Comparison of ENCODE assay signal across 21 cellular contexts in the genomic region with DNA sequence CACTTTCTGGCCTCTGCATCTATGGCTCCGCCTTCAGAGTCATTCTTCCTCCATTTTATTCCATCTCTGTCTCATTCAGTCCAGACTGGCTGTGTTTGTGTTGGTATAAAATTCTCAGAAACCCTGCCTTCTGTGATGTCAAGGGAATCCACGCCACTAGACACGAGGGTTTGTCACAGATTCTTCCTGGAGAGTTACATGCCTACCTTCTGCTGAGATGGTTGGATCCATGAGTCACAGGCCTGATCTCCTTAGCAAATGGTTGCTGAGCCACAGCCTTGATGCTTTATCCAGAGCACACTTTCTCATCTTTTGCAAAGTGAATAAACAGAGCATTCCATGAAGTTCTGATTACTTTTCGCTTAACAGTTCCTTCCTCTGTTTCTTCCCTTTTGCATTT. TPM values are rescaled to one million over a fixed set of nuclear protein-coding genes. Genes with fewer than 3 reads are reported as not detected.
DNase-seq lines count a peak whose midpoint lies in the region; ATAC-seq, FAIRE-seq and TF ChIP-seq lines count a peak whose summit lies in the region.
"Had no signal": no experiment of that assay in that cellular context is flagged by ENCODE, and none has a peak within 500 bp of the region (broad histone marks: within the 10 kb centered on the region; RNA-seq: fewer than 3 reads in every experiment).

No MANE protein-coding gene starts in this region.

- H2AFZ ChIP-seq in K562 (ENCODE audit: low read depth, low read length), result peak overlapping the region; percentile 67

- intact Hi-C loops in K562 (cut with micrococcal nuclease) (no loop called here), A673 (cut with micrococcal nuclease; ENCODE audit: unreplicated experiment) (no loop called here)

- in situ Hi-C loops in K562 (cut with MboI), result no loop called here

- H3K27ac ChIP-seq in A549 (no peak overlapping the region), K562 (ENCODE audit: extremely low read depth, low read depth, low read length) (no peak overlapping the region), A673 (ENCODE audit: low read depth, low read length, poor library complexity, severe bottlenecking) (no peak overlapping the region)
- H3K27ac ChIP-seq: RWPE1, SJCRH30 had no signal

- H3K27ac Mint-ChIP-seq in HFFc6 (no peak overlapping the region), WTC11 (no peak overlapping the region)
- H3K27ac Mint-ChIP-seq: CD4-positive, CD25-positive, alpha-beta regulatory T cell had no signal

- POLR2A ChIA-PET in A549 (lab: Yijun Ruan, JAX) (no interaction called here), K562 (lab: Yijun Ruan, JAX) (no interaction called here), WTC11 (lab: Charles Lee) (no interaction called here), A673 (lab: Charles Lee; ENCODE audit: low non-redundant PET) (no interaction called here)

- H3K9me1 ChIP-seq in K562 (ENCODE audit: control insufficient read depth, insufficient read depth, low read length), result no peaks in the 10 kb centered on the region

- no peaks in the 10 kb centered on the region for H3K36me3 Mint-ChIP-seq in HFFc6 (ENCODE audit: low read depth)
- H3K36me3 Mint-ChIP-seq in WTC11, result no peaks in the 10 kb centered on the region
- H3K36me3 Mint-ChIP-seq: CD4-positive, CD25-positive, alpha-beta regulatory T cell had no signal

- BruUV-seq in K562 (replicated peaks; lab: Mats Ljungman, UMichigan), result no TSS peak
- BruUV-seq in A673 (replicated peaks; lab: Mats Ljungman, UMichigan), result no TSS peak

- H3K27me3 Mint-ChIP-seq in HFFc6 (ENCODE audit: insufficient read depth) (peaks cover 10% of the 10 kb centered on the region), WTC11 (ENCODE audit: low read depth) (no peaks in the 10 kb centered on the region)

- CTCF ChIA-PET in A549 (lab: Yijun Ruan, JAX) (no interaction called here), K562 (lab: Yijun Ruan, JAX; ENCODE audit: low intra/inter-chr PET ratio) (no interaction called here), WTC11 (lab: Charles Lee) (no interaction called here), A673 (lab: Charles Lee) (no interaction called here)

- WGBS in A549 (ENCODE audit: missing lambda C conversion rate), result 75% methylated on average over 4 of the region's 4 CpGs
- WGBS in K562 (ENCODE audit: insufficient coverage, low coverage, missing lambda C conversion rate), result 38% methylated on average over 4 of the region's 4 CpGs

- H3K4me3 ChIP-seq in A549 (no peak overlapping the region), K562 (no peak overlapping the region), A673 (ENCODE audit: low read depth, low read length, poor library complexity, severe bottlenecking) (no peak overlapping the region)
- H3K4me3 ChIP-seq: SJCRH30 had no signal

- H3K4me1 Mint-ChIP-seq in HFFc6 (ENCODE audit: low read depth) (0 out of 2 replicates have a peak, but pooled peaks cover 5% of the 10 kb centered on the region), WTC11 (peaks cover 10% of the 10 kb centered on the region)
- H3K4me1 Mint-ChIP-seq: CD4-positive, CD25-positive, alpha-beta regulatory T cell had no signal

- H3K9me3 ChIP-seq in A549, result no peaks in the 10 kb centered on the region
- H3K9me3 ChIP-seq in K562 (replicated peaks; ENCODE audit: control insufficient read depth, insufficient read depth, low read depth, low read length), result no peaks in the 10 kb centered on the region
- H3K9me3 ChIP-seq in A673 (ENCODE audit: low read depth, low read length, poor library complexity, severe bottlenecking), result no peaks in the 10 kb centered on the region
- H3K9me3 ChIP-seq: SJCRH30 had no signal

- H3K9ac ChIP-seq in K562 (ENCODE audit: insufficient read depth in 1 of 2, low read depth in 2 of 2, low read length in 2 of 2), result no peak overlapping the region

- ATAC-seq in A549, result peak; percentile 19 to 28; a peak in 3 of 6 replicates
- ATAC-seq in K562, result peak; percentile 19; the same call in 2 of the 3 replicates
- ATAC-seq in WTC11, result no peak
- ATAC-seq in HG03196 (IDR thresholded peaks at IDR 0.05; ENCODE audit: unreplicated experiment), result no peak

- TF ChIP-seq EP300 in A549 (IDR thresholded peaks at IDR 0.05), result no peak
- no peak for TF ChIP-seq EP300 in K562 (IDR thresholded peaks at IDR 0.05; ENCODE audit: low read length)

- H3K4me3 Mint-ChIP-seq in HFFc6 (no peak overlapping the region), WTC11 (no peak overlapping the region)
- H3K4me3 Mint-ChIP-seq: CD4-positive, CD25-positive, alpha-beta regulatory T cell had no signal

- no peak for TF ChIP-seq RAD21 in A549 (conservative IDR thresholded peaks at IDR 0.05 in 1 of 2, IDR thresholded peaks at IDR 0.05 in 1 of 2)
- TF ChIP-seq RAD21 in K562 (CRISPR knock-in tag; conservative IDR thresholded peaks at IDR 0.05 in 1 of 2, IDR thresholded peaks at IDR 0.05 in 1 of 2), result no peak

- FAIRE-seq in A549 (lab: Jason Lieb, UNC) (no peak), K562 (lab: Jason Lieb, UNC) (no peak)
- FAIRE-seq: A204.1 had no signal

- no peaks in the 10 kb centered on the region for H3K9me3 Mint-ChIP-seq in HFFc6
- peaks cover 5% of the 10 kb centered on the region; the same call in 1 of the 2 replicates for H3K9me3 Mint-ChIP-seq in WTC11
- H3K9me3 Mint-ChIP-seq: CD4-positive, CD25-positive, alpha-beta regulatory T cell had no signal

- no peak overlapping the region for H3K4me2 ChIP-seq in A549
- H3K4me2 ChIP-seq in K562 (ENCODE audit: insufficient read depth, low read length), result no peak overlapping the region

- DNase-seq in A549 (ENCODE audit: low read depth in 1 of 2, low spot score in 1 of 2) (peak in 1 of 2 experiments; percentile 28), HFFc6 (peak; percentile 36), K562 (ENCODE audit: extremely low read depth in 1 of 4, low spot score in 3 of 4) (no peak), iris pigment epithelial cell (ENCODE audit: low read depth) (peak; percentile 69), WTC11 (ENCODE audit: low spot score) (no peak), A673 (ENCODE audit: low spot score) (no peak), hippocampal formation (lab: John Stamatoyannopoulos, UW) (no peak)
- DNase-seq: AML-193; Calu3; CD4-positive, CD25-positive, alpha-beta regulatory T cell; DMS79 treated with DMSO at 0.1 percent for 48 hours; H7; NCI-H1092; NCI-H1694; NCI-H2107; NCI-H226; NCI-H526; SJCRH30 had no signal

- H3K79me2 ChIP-seq in K562 (ENCODE audit: control insufficient read depth, insufficient read depth, low read length), result no peaks in the 10 kb centered on the region

- H3K36me3 ChIP-seq in K562 (ENCODE audit: control insufficient read depth, insufficient read depth, low read length) (no peaks in the 10 kb centered on the region), A673 (ENCODE audit: insufficient read depth, low read length, poor library complexity, severe bottlenecking) (no peaks in the 10 kb centered on the region)
- H3K36me3 ChIP-seq: SJCRH30 had no signal

- no peak for TF ChIP-seq CTCF in A549 (IDR thresholded peaks at IDR 0.05)
- TF ChIP-seq CTCF in HFFc6 (IDR thresholded peaks at IDR 0.05), result no peak
- TF ChIP-seq CTCF in K562 (IDR thresholded peaks at IDR 0.05 in 2 of 3, conservative IDR thresholded peaks at IDR 0.05 in 1 of 3; ENCODE audit: insufficient read depth in 2 of 3, low read depth in 1 of 3, low read length in 3 of 3), result no peak
- no peak for TF ChIP-seq CTCF in WTC11 (IDR thresholded peaks at IDR 0.05)
- TF ChIP-seq CTCF in A673 (conservative IDR thresholded peaks at IDR 0.05; ENCODE audit: low read depth, low read length), result no peak

- H4K20me1 ChIP-seq in K562 (replicated peaks; ENCODE audit: control insufficient read depth, insufficient read depth, low read length), result no peaks in the 10 kb centered on the region

- TF ChIP-seq POLR2A in A549 (IDR thresholded peaks at IDR 0.05; ENCODE audit: low read length), result no peak
- no peak for TF ChIP-seq POLR2A in K562 (conservative IDR thresholded peaks at IDR 0.05)

- H3K4me1 ChIP-seq in A549, result peaks cover 9% of the 10 kb centered on the region
- peaks cover 0 to 11% of the 10 kb centered on the region in 2 experiments; a peak in 4 of 5 replicates for H3K4me1 ChIP-seq in K562 (replicated peaks in 1 of 2; ENCODE audit: control insufficient read depth in 2 of 2, insufficient read depth in 2 of 2, low read length in 2 of 2)
- no peaks in the 10 kb centered on the region for H3K4me1 ChIP-seq in A673 (ENCODE audit: insufficient read depth, low read length, poor library complexity, severe bottlenecking)

- H3K27me3 ChIP-seq in K562 (ENCODE audit: control insufficient read depth in 2 of 2, insufficient read depth in 2 of 2, low read length in 2 of 2) (no peaks in the 10 kb centered on the region), A673 (replicated peaks; ENCODE audit: insufficient read depth, low read depth, low read length, poor library complexity) (no peaks in the 10 kb centered on the region)
- H3K27me3 ChIP-seq: SJCRH30 had no signal

RNA-seq across cellular contexts. Expression of a gene that starts 35.9 kb away (rescaled TPM):
- 9.1 and 12.3 TPM in 2 replicates for polyA plus RNA-seq in A549 (2011; rRNA removed)
- 7.9 and 9.7 TPM in 2 replicates for polyA plus RNA-seq in A549 (2012; cell fraction: cytosol; rRNA removed)
- polyA plus RNA-seq in A549 (2012; cell fraction: nucleus; rRNA removed), result 5.5 and 6.7 TPM in 2 replicates
- polyA plus RNA-seq in A549 (2017; fragmentation: RNase III; extraction: RNeasy Plus Mini Kit Qiagen cat#74134 plus additional on column Dnase treatment), result 4.9 to 5.3 TPM (median 5.0 TPM) in 3 replicates
- polyA minus RNA-seq in A549 (2011; rRNA and poly(A)+ RNA removed), result 17.1 and 21.8 TPM in 2 replicates
- under 1 TPM in 5 of 6 experiments, not detected in 1; 0.12 to 0.30 (median 0.19) TPM for total RNA-seq in HFFc6 (2021; fragmentation: NEBNext Ultra II Directional; extraction: Animal tissue kit (Norgen Biotek cat#: 25700))
- 1.5 and 3.2 TPM in 2 replicates for total RNA-seq in K562 (2011; cell fraction: chromatin; rRNA removed; ENCODE audit: low replicate concordance)
- 1.3 and 3.2 TPM in 2 replicates for total RNA-seq in K562 (2011; cell fraction: nucleolus; rRNA removed)
- 2.9 and 3.9 TPM in 2 replicates for total RNA-seq in K562 (2011; cell fraction: nucleoplasm; rRNA removed)
- total RNA-seq in K562 (2014; rRNA removed), result 0.20 and 0.23 TPM in 2 replicates
- 0.19 and 0.25 TPM in 2 replicates for total RNA-seq in K562 (2014; rRNA removed; fragmentation: Illumina TruSeq; extraction: Trizol)
- total RNA-seq in K562 (2015; rRNA removed; fragmentation: Illumina TruSeq; extraction: Trizol), result not detected in 2 replicates
- total RNA-seq in K562 (2021), result 0.27 and 0.76 TPM in 2 replicates
- 1.2 and 1.5 TPM in 2 replicates for polyA plus RNA-seq in K562 (2011; rRNA removed)
- 1.6 and 1.7 TPM in 2 replicates for polyA plus RNA-seq in K562 (2011; cell fraction: cytosol; rRNA removed)
- polyA plus RNA-seq in K562 (2011; cell fraction: nucleus; rRNA removed), result 1.3 and 1.6 TPM in 2 replicates
- polyA plus RNA-seq in K562 (2012), result 0.16 and 0.30 TPM in 2 replicates
- 0.21 and 0.42 TPM in 2 replicates for polyA plus RNA-seq in K562 (2014; fragmentation: Illumina TruSeq; extraction: Trizol)
- polyA plus RNA-seq in K562 (2014; fragmentation: Nextera tagmentation; extraction: Ambion mirVana), result under 1 TPM in 1 of 2 experiments, not detected in 1; 0.03 TPM
- 0.19 TPM in 1 of 2 replicates, not detected in the other for polyA plus RNA-seq in K562 (2014; rRNA removed)
- 1.1 and 1.6 TPM in 2 replicates for polyA minus RNA-seq in K562 (2011; rRNA and poly(A)+ RNA removed)
- 1.2 and 1.3 TPM in 2 replicates for polyA minus RNA-seq in K562 (2011; cell fraction: cytosol; rRNA and poly(A)+ RNA removed)
- 0.54 and 1.2 TPM in 2 replicates for polyA minus RNA-seq in K562 (2011; cell fraction: nucleus; rRNA and poly(A)+ RNA removed)
- 30.0 to 42.9 TPM (median 39.8 TPM) in 3 replicates for total RNA-seq in WTC11 (2021)
- total RNA-seq in A673 (2021), result 1.6 and 3.5 TPM in 2 replicates

RNA-seq across cellular contexts. Expression of a gene that starts 53.7 kb away (rescaled TPM):
- polyA plus RNA-seq in A549 (2011; rRNA removed) (66.9 and 72.9 TPM in 2 replicates), A549 (2017; fragmentation: RNase III; extraction: RNeasy Plus Mini Kit Qiagen cat#74134 plus additional on column Dnase treatment) (43.2 to 44.4 TPM (median 43.2 TPM) in 3 replicates), K562 (2011; rRNA removed) (92.3 and 125 TPM in 2 replicates), K562 (2014; fragmentation: Illumina TruSeq; extraction: Trizol) (123 and 124 TPM in 2 replicates), K562 (2014; fragmentation: Nextera tagmentation; extraction: Ambion mirVana) (10 to 100 TPM; 35.8 to 46.0 TPM), K562 (2014; rRNA removed) (87.2 and 93.9 TPM in 2 replicates)
- polyA plus RNA-seq in A549 (2012; cell fraction: cytosol; rRNA removed), result 24.6 and 28.8 TPM in 2 replicates
- 25.2 and 38.1 TPM in 2 replicates for polyA plus RNA-seq in A549 (2012; cell fraction: nucleus; rRNA removed)
- 90.5 and 97.4 TPM in 2 replicates for polyA minus RNA-seq in A549 (2011; rRNA and poly(A)+ RNA removed)
- total RNA-seq in HFFc6 (2021; fragmentation: NEBNext Ultra II Directional; extraction: Animal tissue kit (Norgen Biotek cat#: 25700)), result 10 to 100 TPM; 38.5 to 52.5 (median 45.0) TPM
- total RNA-seq in K562 (2011; cell fraction: chromatin; rRNA removed; ENCODE audit: low replicate concordance), result 125 and 155 TPM in 2 replicates
- total RNA-seq in K562 (2011; cell fraction: nucleolus; rRNA removed), result 66.7 and 71.2 TPM in 2 replicates
- 79.6 and 84.8 TPM in 2 replicates for total RNA-seq in K562 (2011; cell fraction: nucleoplasm; rRNA removed)
- total RNA-seq in K562 (2014; rRNA removed) (97.4 and 108 TPM in 2 replicates), K562 (2014; rRNA removed; fragmentation: Illumina TruSeq; extraction: Trizol) (110 and 113 TPM in 2 replicates), K562 (2015; rRNA removed; fragmentation: Illumina TruSeq; extraction: Trizol) (112 and 120 TPM in 2 replicates), K562 (2021) (111 and 118 TPM in 2 replicates), WTC11 (2021) (87.0 to 91.7 TPM (median 89.1 TPM) in 3 replicates), A673 (2021) (72.7 and 77.8 TPM in 2 replicates)
- polyA plus RNA-seq in K562 (2011; cell fraction: cytosol; rRNA removed), result 91.4 and 102 TPM in 2 replicates
- 131 and 151 TPM in 2 replicates for polyA plus RNA-seq in K562 (2011; cell fraction: nucleus; rRNA removed)
- polyA plus RNA-seq in K562 (2012), result 89.9 and 94.1 TPM in 2 replicates
- polyA minus RNA-seq in K562 (2011; rRNA and poly(A)+ RNA removed), result 177 and 236 TPM in 2 replicates
- polyA minus RNA-seq in K562 (2011; cell fraction: cytosol; rRNA and poly(A)+ RNA removed), result 67.4 and 93.8 TPM in 2 replicates
- polyA minus RNA-seq in K562 (2011; cell fraction: nucleus; rRNA and poly(A)+ RNA removed), result 61.0 and 114 TPM in 2 replicates

Comparison
In these comparisons a context has a peak if more than half of its experiments do, and no peak if none do; other contexts are left out.
1. ATAC-seq: peak in A549 (2 of 2) and K562 (single experiment); none in WTC11 (single experiment) and HG03196 (single experiment).
2. DNase-seq: peak in HFFc6 (single experiment) and iris pigment epithelial cell (single experiment); none in K562 (0 of 4), WTC11 (single experiment), A673 (single experiment) and hippocampal formation (0 of 2).